26 cellular contexts compared by ENCODE assay signal in the genomic region with DNA sequence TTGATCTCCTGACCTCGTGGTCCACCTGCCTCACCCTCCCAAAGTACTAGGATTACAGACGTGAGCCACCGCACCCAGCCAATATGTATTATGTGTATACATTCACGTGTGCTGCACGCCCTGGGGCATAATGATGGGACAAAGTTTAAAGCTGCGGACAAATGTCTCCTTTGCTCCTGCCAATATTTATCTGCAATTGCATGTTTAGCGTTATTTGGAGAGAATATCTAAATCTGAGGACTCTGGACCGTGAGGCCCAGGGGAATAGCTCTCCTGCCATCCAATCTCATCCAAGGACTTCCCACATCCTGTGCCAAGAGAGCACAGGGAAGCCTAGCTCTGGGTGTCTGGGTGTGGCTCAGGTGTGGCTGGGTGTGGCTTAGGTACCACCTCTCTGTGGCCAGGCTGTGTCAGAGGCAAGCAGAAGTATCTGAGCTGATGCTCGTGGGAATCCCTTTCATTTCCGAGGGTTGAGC.
"Had no signal": no experiment of that assay in that cellular context is flagged by ENCODE, and none has a peak within 500 bp of the region (broad histone marks: within the 10 kb centered on the region; RNA-seq: fewer than 3 reads in every experiment).

No MANE protein-coding gene starts in this region.

- H3K27me3 Mint-ChIP-seq: activated naive CD8-positive, alpha-beta T cell had no signal

- H3K4me2 ChIP-seq: smooth muscle cell had no signal

- H3K36me3 ChIP-seq: gastroesophageal sphincter, right atrium auricular region had no signal

- H3K36me3 Mint-ChIP-seq: activated naive CD8-positive, alpha-beta T cell; natural killer cell treated with Interleukin-12 subunit alpha and Interleukin-12 subunit beta and Interleukin-15 and Interleukin-18, amount 100 ng/mL, for 72 hours had no signal

- H3K4me3 Mint-ChIP-seq: activated CD4-positive, alpha-beta T cell treated with anti-CD3 and anti-CD28 coated beads, Interleukin-2, amount 10 ng/mL, durations not matched to agents 24 days and 14 days; activated CD8-positive, alpha-beta T cell treated with anti-CD3 and anti-CD28 coated beads, Interleukin-2, amount 10 ng/mL, durations not matched to agents 7 days and 5 days; activated naive CD8-positive, alpha-beta T cell; activated T-cell treated with anti-CD3 and anti-CD28 coated beads, Interleukin-2, amount 50 U/mL, for 72 hours; natural killer cell treated with Interleukin-12 subunit alpha and Interleukin-12 subunit beta and Interleukin-15 and Interleukin-18, amount 100 ng/mL, for 72 hours had no signal

- DNase-seq: activated CD4-positive, alpha-beta T cell treated with anti-CD3 and anti-CD28 coated beads, Interleukin-2, amount 10 ng/mL, durations not matched to agents 24 days and 14 days; activated CD4-positive, CD25-positive, alpha-beta regulatory T cell; activated CD8-positive, alpha-beta memory T cell treated with anti-CD3 and anti-CD28 coated beads, Interleukin-2, amount 50 U/mL, for 4 hours; activated CD8-positive, alpha-beta T cell treated with anti-CD3 and anti-CD28 coated beads, Interleukin-2, amount 10 ng/mL, durations not matched to agents 7 days and 5 days; activated gamma-delta T cell; activated T-cell treated with anti-CD3 and anti-CD28 coated beads, Interleukin-2, amount 50 U/mL, for 72 hours; amniotic stem cell; caudate nucleus; effector CD4-positive, alpha-beta T cell; hippocampal formation; kidney; left ventricle myocardium superior; mesendoderm; occipital lobe; stimulated activated CD4-positive, alpha-beta T cell treated with anti-CD3 and anti-CD28 coated beads, Interleukin-4, amount 100 ng/mL, for 4 hours; stimulated activated CD8-positive, alpha-beta memory T cell treated with anti-CD3 and anti-CD28 coated beads, Interleukin-4, amount 100 ng/mL, for 48 hours; stimulated activated naive CD4-positive, alpha-beta T cell treated with Interleukin-2 at 50 U/mL for 16 hours; substantia nigra; trophoblast cell had no signal

- H3K27ac Mint-ChIP-seq: activated CD4-positive, alpha-beta T cell treated with anti-CD3 and anti-CD28 coated beads, Interleukin-2, amount 10 ng/mL, durations not matched to agents 24 days and 14 days; activated CD8-positive, alpha-beta T cell treated with anti-CD3 and anti-CD28 coated beads, Interleukin-2, amount 10 ng/mL, durations not matched to agents 7 days and 5 days; activated naive CD8-positive, alpha-beta T cell; activated T-cell treated with anti-CD3 and anti-CD28 coated beads, Interleukin-2, amount 50 U/mL, for 72 hours; natural killer cell treated with Interleukin-12 subunit alpha and Interleukin-12 subunit beta and Interleukin-15 and Interleukin-18, amount 100 ng/mL, for 72 hours had no signal

- H3K9me3 Mint-ChIP-seq: activated CD4-positive, alpha-beta T cell treated with anti-CD3 and anti-CD28 coated beads, Interleukin-2, amount 10 ng/mL, durations not matched to agents 24 days and 14 days; activated T-cell treated with anti-CD3 and anti-CD28 coated beads, Interleukin-2, amount 50 U/mL, for 72 hours; natural killer cell treated with Interleukin-12 subunit alpha and Interleukin-12 subunit beta and Interleukin-15 and Interleukin-18, amount 100 ng/mL, for 72 hours had no signal

- H3K4me3 ChIP-seq: gastroesophageal sphincter, right atrium auricular region, smooth muscle cell had no signal

- H3K4me1 ChIP-seq: gastroesophageal sphincter had no signal

- FAIRE-seq: colon, endothelial cell of umbilical vein, kidney had no signal

- H3K9me3 ChIP-seq: gastroesophageal sphincter, right atrium auricular region had no signal

- H3K27ac ChIP-seq: gastroesophageal sphincter, right atrium auricular region had no signal

- H3K27me3 ChIP-seq: right atrium auricular region had no signal
